In genomic region chr22:42271191-42271813, GRCh38 we compare ENCODE assay signal across 8 cellular contexts. TPM values are rescaled to one million over a fixed set of nuclear protein-coding genes. Genes with fewer than 3 reads are reported as not detected.
DNase-seq lines count a peak whose midpoint lies in the region; ATAC-seq and TF ChIP-seq lines count a peak whose summit lies in the region.

No MANE protein-coding gene starts in this region.

- H3K9me3 Mint-ChIP-seq in activated B cell treated with CpG ODN at 0.5 μM for 24 hours = no peaks in the 10 kb centered on the region

- H3K4me2 ChIP-seq in skeletal muscle satellite cell (ENCODE audit: low read length) = peak overlapping the region; percentile 84

- H3K4me1 ChIP-seq in HEK293 (ENCODE audit: control insufficient read depth, insufficient read depth, low read length) (peaks cover 3% of the 10 kb centered on the region; the same call in 1 of the 2 replicates), skeletal muscle satellite cell (ENCODE audit: control insufficient read depth, insufficient read depth, low read length) (peaks cover 13% of the 10 kb centered on the region)

- no peaks in the 10 kb centered on the region for H3K9me3 ChIP-seq in HEK293 (ENCODE audit: control insufficient read depth, insufficient read depth, low read depth, low read length)
- no peaks in the 10 kb centered on the region for H3K9me3 ChIP-seq in skeletal muscle satellite cell (replicated peaks; ENCODE audit: low read length)

- H3K4me1 Mint-ChIP-seq in activated B cell treated with CpG ODN at 0.5 μM for 24 hours = peaks cover 19% of the 10 kb centered on the region

- H3K9ac ChIP-seq in skeletal muscle satellite cell (ENCODE audit: low read depth, low read length) = no peak overlapping the region

- POLR2A ChIA-PET in HEK293 (lab: Yijun Ruan, JAX) (interaction anchor here (0.6 kb wide), 1 partner anchor 852 kb away, joined by 4 read pairs; no protein-coding TSS in a partner anchor), activated B cell treated with CpG ODN at 0.5 μM for 24 hours (lab: Charles Lee) (no interaction called here)

- ATAC-seq in activated B cell treated with CpG ODN at 0.5 μM for 24 hours (ENCODE audit: low read depth) (no peak), HG03139 (IDR thresholded peaks at IDR 0.05; ENCODE audit: unreplicated experiment) (no peak), GM19351 (IDR thresholded peaks at IDR 0.05; ENCODE audit: unreplicated experiment) (no peak)

- H3K27ac Mint-ChIP-seq in activated B cell treated with CpG ODN at 0.5 μM for 24 hours = no peak overlapping the region

- CTCF ChIA-PET in HEK293 (lab: Yijun Ruan, JAX) = interaction anchor here (1.0 kb wide), 1 partner anchor 41 kb away, joined by 3 read pairs; no protein-coding TSS in a partner anchor
- CTCF ChIA-PET in activated B cell treated with CpG ODN at 0.5 μM for 24 hours (lab: Charles Lee) = no interaction called here

- H3K4me3 ChIP-seq in HEK293 (ENCODE audit: low read depth, low read length) (no peak overlapping the region), fibroblast of villous mesenchyme (ENCODE audit: low read depth, low read length) (peak overlapping the region; percentile 55), skeletal muscle satellite cell (ENCODE audit: low read length) (peak overlapping the region; percentile 75)

- peak overlapping the region; percentile 71 for H3K4me3 Mint-ChIP-seq in activated B cell treated with CpG ODN at 0.5 μM for 24 hours

- H3K36me3 ChIP-seq in HEK293 (ENCODE audit: control insufficient read depth in 2 of 2, insufficient read depth in 1 of 2, low read length in 2 of 2) = no peaks in the 10 kb centered on the region; a peak in 1 of 3 replicates
- H3K36me3 ChIP-seq in skeletal muscle satellite cell (ENCODE audit: insufficient read depth, low read length) = no peaks in the 10 kb centered on the region

- H3K27me3 ChIP-seq in skeletal muscle satellite cell (ENCODE audit: control insufficient read depth, insufficient read depth, low read length) = peaks cover 19% of the 10 kb centered on the region

- H3K36me3 Mint-ChIP-seq in activated B cell treated with CpG ODN at 0.5 μM for 24 hours (ENCODE audit: low read depth) = peaks cover 2% of the 10 kb centered on the region

- DNase-seq in activated B cell treated with CpG ODN at 0.5 μM for 24 hours (no peak), fibroblast of villous mesenchyme (ENCODE audit: low read depth) (no peak), DMS79 treated with DMSO at 0.1 percent for 48 hours (lab: John Stamatoyannopoulos, UW) (no peak), NCI-H1930 (lab: John Stamatoyannopoulos, UW) (no peak)

- no peak for TF ChIP-seq CTCF in HEK293 (tag by site-specific recombination; IDR thresholded peaks at IDR 0.05)
- TF ChIP-seq CTCF in activated B cell treated with CpG ODN at 0.5 μM for 24 hours (IDR thresholded peaks at IDR 0.05) = no peak
- no peak for TF ChIP-seq CTCF in fibroblast of villous mesenchyme (IDR thresholded peaks at IDR 0.05; ENCODE audit: insufficient read depth, low read depth, low read length)

- peak overlapping the region; percentile 35; the same call in 1 of the 2 replicates for H3K27ac ChIP-seq in HEK293 (ENCODE audit: extremely low read depth, low read depth, low read length)

- intact Hi-C loops in activated B cell treated with CpG ODN at 0.5 μM for 24 hours (cut with micrococcal nuclease) = no loop called here

- H3K27me3 Mint-ChIP-seq in activated B cell treated with CpG ODN at 0.5 μM for 24 hours = no peaks in the 10 kb centered on the region

TF ChIP-seq in HEK293, 187 proteins besides CTCF, POLR2A, EP300 and RAD21:
- TF ChIP-seq ZNF488 (tag by site-specific recombination; IDR thresholded peaks at IDR 0.05) (no peak), ZNF112 (tag by site-specific recombination; IDR thresholded peaks at IDR 0.05) (no peak), BCL6B (tag by site-specific recombination; IDR thresholded peaks at IDR 0.05) (no peak), ZNF280D (tag by site-specific recombination; IDR thresholded peaks at IDR 0.05) (no peak), ZNF335 (tag by site-specific recombination; conservative IDR thresholded peaks at IDR 0.05) (no peak), BCL11B (tag by site-specific recombination; IDR thresholded peaks at IDR 0.05; ENCODE audit: low read depth) (0 out of 2 replicates have a peak, but pooled peaks have one; percentile 47), ZBTB8A (tag by site-specific recombination; IDR thresholded peaks at IDR 0.05) (no peak)

RNA-seq across cellular contexts. Expression of gene TCF20, which starts 0.8 kb away (rescaled TPM):
- total RNA-seq in activated B cell treated with CpG ODN at 0.5 μM for 24 hours = 52.0 and 62.1 TPM in 2 replicates
- total RNA-seq in fibroblast of villous mesenchyme = 26.4 and 30.7 TPM in 2 replicates
- total RNA-seq in skeletal muscle satellite cell (2012; rRNA removed) = 17.3 and 21.5 TPM in 2 replicates
